ENCODE assay signal across 1 cellular context in genomic region chr1:11800756-11801433, GRCh38.
TF ChIP-seq lines count a peak whose summit lies in the region.

No MANE protein-coding gene starts in this region.

TF ChIP-seq in K562, 482 proteins besides CTCF, POLR2A, EP300 and RAD21 (continued from another document and continues in another):
- 0 out of 4 replicates have a peak, but pooled peaks of 1 of the 2 experiments have one; percentile 58 for TF ChIP-seq MLLT1 (IDR thresholded peaks at IDR 0.05)
- TF ChIP-seq TRIM24 (IDR thresholded peaks at IDR 0.05), result no peak
- no peak for TF ChIP-seq NELFE (IDR thresholded peaks at IDR 0.05; ENCODE audit: insufficient read depth, insufficient read length)
- TF ChIP-seq PATZ1 (CRISPR knock-in tag; IDR thresholded peaks at IDR 0.05; ENCODE audit: borderline replicate concordance), result no peak
- no peak for TF ChIP-seq KDM2B (CRISPR knock-in tag; IDR thresholded peaks at IDR 0.05)
- TF ChIP-seq POLR2AphosphoS5 (IDR thresholded peaks at IDR 0.05; ENCODE audit: control insufficient read depth, insufficient read depth, low read depth, low read length), result no peak
- TF ChIP-seq MITF (IDR thresholded peaks at IDR 0.05), result no peak
- TF ChIP-seq NFATC3 (IDR thresholded peaks at IDR 0.05), result no peak
- no peak for TF ChIP-seq GTF2F1 (IDR thresholded peaks at IDR 0.05; ENCODE audit: low read depth, low read length)
- no peak for TF ChIP-seq PPARD (CRISPR knock-in tag; IDR thresholded peaks at IDR 0.05)
- no peak for TF ChIP-seq TRIM28 (IDR thresholded peaks at IDR 0.05)
- TF ChIP-seq ZNF274 (IDR thresholded peaks at IDR 0.05; ENCODE audit: borderline replicate concordance, low read depth, low read length), result no peak
- peak; percentile 69; the same call in 1 of the 2 replicates for TF ChIP-seq SMARCA4 (IDR thresholded peaks at IDR 0.05)
- TF ChIP-seq NR0B1 (IDR thresholded peaks at IDR 0.05; ENCODE audit: partially characterized antibody), result no peak
- no peak for TF ChIP-seq E4F1 (CRISPR knock-in tag; IDR thresholded peaks at IDR 0.05; ENCODE audit: borderline replicate concordance)
- no peak for TF ChIP-seq BRF1 (IDR thresholded peaks at IDR 0.05; ENCODE audit: borderline replicate concordance, extremely low read depth, insufficient read length)
- TF ChIP-seq ZNF785 (CRISPR knock-in tag; IDR thresholded peaks at IDR 0.05), result no peak
- no peak for TF ChIP-seq CHD4 (IDR thresholded peaks at IDR 0.05; ENCODE audit: insufficient read depth, insufficient replicate concordance, low read depth, low read length, poor library complexity, severe bottlenecking)
- TF ChIP-seq CTCFL (IDR thresholded peaks at IDR 0.05; ENCODE audit: borderline replicate concordance, insufficient read depth, low read depth, low read length, poor library complexity, severe bottlenecking), result no peak
- TF ChIP-seq ILK (tag; IDR thresholded peaks at IDR 0.05; ENCODE audit: borderline replicate concordance, low read depth), result no peak
- TF ChIP-seq ZNF354B (CRISPR knock-in tag; IDR thresholded peaks at IDR 0.05), result no peak
- TF ChIP-seq RNF2 (IDR thresholded peaks at IDR 0.05), result no peak
- no peak for TF ChIP-seq ZNF668 (CRISPR knock-in tag; IDR thresholded peaks at IDR 0.05)
- no peak for TF ChIP-seq ZKSCAN3 (CRISPR knock-in tag; IDR thresholded peaks at IDR 0.05)
- no peak for TF ChIP-seq ARID1B (IDR thresholded peaks at IDR 0.05)
- 0 out of 2 replicates have a peak, but pooled peaks have one; percentile 35 for TF ChIP-seq HDAC8 (tag; IDR thresholded peaks at IDR 0.05)
- no peak for TF ChIP-seq HBP1 (CRISPR knock-in tag; IDR thresholded peaks at IDR 0.05)
- no peak for TF ChIP-seq POLR3G (IDR thresholded peaks at IDR 0.05; ENCODE audit: extremely low read depth, insufficient read length, insufficient replicate concordance)
- TF ChIP-seq NCOA1 (IDR thresholded peaks at IDR 0.05; ENCODE audit: low read depth), result no peak
- no peak for TF ChIP-seq HLTF (IDR thresholded peaks at IDR 0.05)
- TF ChIP-seq ZNF395 (CRISPR knock-in tag; IDR thresholded peaks at IDR 0.05), result no peak
- no peak for TF ChIP-seq HEY1 (CRISPR knock-in tag; IDR thresholded peaks at IDR 0.05; ENCODE audit: borderline replicate concordance)
- TF ChIP-seq NUFIP1 (IDR thresholded peaks at IDR 0.05; ENCODE audit: partially characterized antibody), result no peak
- no peak for TF ChIP-seq GABPB2 (CRISPR knock-in tag; conservative IDR thresholded peaks at IDR 0.05)
- TF ChIP-seq SIN3B (IDR thresholded peaks at IDR 0.05; ENCODE audit: low read depth), result no peak
- no peak; the same call in 1 of the 2 replicates for TF ChIP-seq ETV5 (CRISPR knock-in tag; IDR thresholded peaks at IDR 0.05; ENCODE audit: low read depth)
- peak; percentile 42; the same call in 1 of the 2 replicates for TF ChIP-seq ZNF589 (CRISPR knock-in tag; IDR thresholded peaks at IDR 0.05; ENCODE audit: low read depth)
- no peak for TF ChIP-seq ZBTB43 (CRISPR knock-in tag; IDR thresholded peaks at IDR 0.05)
- no peak for TF ChIP-seq ZNF436 (CRISPR knock-in tag; IDR thresholded peaks at IDR 0.05)
- no peak for TF ChIP-seq ARID3B (CRISPR knock-in tag; IDR thresholded peaks at IDR 0.05; ENCODE audit: borderline replicate concordance)
- TF ChIP-seq TBL1XR1 (IDR thresholded peaks at IDR 0.05; ENCODE audit: low read length in 2 of 2), result 0 out of 4 replicates have a peak, but pooled peaks of 1 of the 2 experiments have one; percentile 30
- TF ChIP-seq ZNF280B (CRISPR knock-in tag; IDR thresholded peaks at IDR 0.05), result no peak
- TF ChIP-seq TARDBP (IDR thresholded peaks at IDR 0.05), result no peak
- TF ChIP-seq PURB (CRISPR knock-in tag; IDR thresholded peaks at IDR 0.05; ENCODE audit: low read depth), result no peak
- no peak for TF ChIP-seq ZNF253 (CRISPR knock-in tag; conservative IDR thresholded peaks at IDR 0.05)
- no peak for TF ChIP-seq YBX1 (IDR thresholded peaks at IDR 0.05)
- no peak for TF ChIP-seq ZNF77 (CRISPR knock-in tag; IDR thresholded peaks at IDR 0.05)
- TF ChIP-seq JUND (IDR thresholded peaks at IDR 0.05; ENCODE audit: borderline replicate concordance, low read depth, low read length), result peak; percentile 91
- peak; percentile 67; the same call in 1 of the 3 replicates for TF ChIP-seq JUND (tag; IDR thresholded peaks at IDR 0.05; ENCODE audit: borderline replicate concordance, low read depth, low read length)
